ENCODE assay signal across 8 cellular contexts in the genomic region with DNA sequence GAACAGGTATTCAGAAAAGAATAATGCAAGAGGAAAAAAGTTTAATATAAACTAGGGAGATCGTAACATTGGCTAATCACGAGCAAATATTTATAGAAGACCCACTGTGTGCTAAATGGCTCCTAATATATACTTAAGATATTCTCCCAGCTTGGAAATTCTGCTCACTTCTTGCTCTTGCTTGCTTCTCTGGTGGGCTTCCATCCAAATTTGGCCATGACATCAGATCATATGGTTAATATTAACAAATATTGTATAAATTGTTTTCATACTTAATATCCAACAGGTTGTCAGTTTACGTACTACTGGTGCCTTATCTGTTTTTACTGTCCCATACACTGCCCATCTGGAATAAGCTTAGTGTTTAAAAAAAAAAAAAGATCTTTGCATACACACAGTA. TPM values are rescaled to one million over a fixed set of nuclear protein-coding genes. Genes with fewer than 3 reads are reported as not detected.
DNase-seq lines count a peak whose midpoint lies in the region; ATAC-seq, FAIRE-seq and TF ChIP-seq lines count a peak whose summit lies in the region.

No MANE protein-coding gene starts in this region.

- intact Hi-C loops in Caco-2 (cut with micrococcal nuclease; ENCODE audit: unreplicated experiment) = loop anchor here (10.0 kb wide), 1 partner anchor 382 kb away; a partner anchor contains a TSS
- intact Hi-C loops in OCI-LY7 (cut with micrococcal nuclease; ENCODE audit: unreplicated experiment) = loop anchor here (10.0 kb wide), 1 partner anchor 968 kb away; no protein-coding TSS in a partner anchor
- intact Hi-C loops in endothelial cell of umbilical vein (cut with micrococcal nuclease) = loop anchor here (10.0 kb wide), 2 partner anchors 382 to 492 kb away; a partner anchor contains a TSS
- intact Hi-C loops in ovary (cut with DNase I) = loop anchor here in 2 of 4 donors (10.0 kb wide), 2 partner anchors 138 to 1728 kb away; a partner anchor contains a TSS

- no peaks in the 10 kb centered on the region for H3K27me3 ChIP-seq in Caco-2 (replicated peaks; ENCODE audit: control insufficient read depth, insufficient read depth, low read length)
- no peaks in the 10 kb centered on the region for H3K27me3 ChIP-seq in endothelial cell of umbilical vein (ENCODE audit: control insufficient read depth in 2 of 2, insufficient read depth in 2 of 2, low read length in 2 of 2)
- H3K27me3 ChIP-seq in ovary = no peaks in the 10 kb centered on the region

- H3K9me3 ChIP-seq in Caco-2 = no peaks in the 10 kb centered on the region
- H3K9me3 ChIP-seq in OCI-LY7 (ENCODE audit: low read length) = no peaks in the 10 kb centered on the region
- no peaks in the 10 kb centered on the region for H3K9me3 ChIP-seq in endothelial cell of umbilical vein (replicated peaks; ENCODE audit: control insufficient read depth, insufficient read depth, low read length)
- no peaks in the 10 kb centered on the region for H3K9me3 ChIP-seq in ovary

- TF ChIP-seq CTCF in Caco-2 (IDR thresholded peaks at IDR 0.05; ENCODE audit: insufficient read depth in 1 of 2, low read depth in 1 of 2, low read length in 1 of 2, severe bottlenecking in 1 of 2, unreplicated experiment in 1 of 2) (no peak), OCI-LY7 (conservative IDR thresholded peaks at IDR 0.05; ENCODE audit: low read length) (no peak), endothelial cell of umbilical vein (IDR thresholded peaks at IDR 0.05; ENCODE audit: extremely low read depth in 1 of 2, insufficient read depth in 1 of 2, low read depth in 1 of 2, low read length in 2 of 2) (no peak), ovary (IDR thresholded peaks at IDR 0.05) (no peak)

- no peaks in the 10 kb centered on the region for H3K9me2 ChIP-seq in OCI-LY7 (ENCODE audit: insufficient read depth, low read length)

- H3K27ac Mint-ChIP-seq in Caco-2 (ENCODE audit: unreplicated experiment) = peak overlapping the region; percentile 100

- peaks cover 28% of the 10 kb centered on the region for H3K4me1 Mint-ChIP-seq in Caco-2 (ENCODE audit: low read depth, unreplicated experiment)

- no peaks in the 10 kb centered on the region for H3K9me3 Mint-ChIP-seq in Caco-2 (ENCODE audit: unreplicated experiment)

- H3K4me3 Mint-ChIP-seq in Caco-2 (ENCODE audit: unreplicated experiment) = peak overlapping the region; percentile 97

- H4K20me1 ChIP-seq in OCI-LY7 (ENCODE audit: insufficient read depth, low read length) (peaks cover 20% of the 10 kb centered on the region; the same call in 1 of the 2 replicates), endothelial cell of umbilical vein (replicated peaks; ENCODE audit: control insufficient read depth, extremely low read depth, insufficient read depth, low read length) (no peaks in the 10 kb centered on the region)

- H3K4me3 ChIP-seq in Caco-2 (ENCODE audit: low read depth, low read length) = peak overlapping the region; percentile 95
- peak overlapping the region; percentile 88 for H3K4me3 ChIP-seq in OCI-LY7 (ENCODE audit: low read depth, low read length, poor library complexity, severe bottlenecking)
- H3K4me3 ChIP-seq in endothelial cell of umbilical vein (replicated peaks in 1 of 3; ENCODE audit: insufficient read depth in 1 of 3, low read depth in 1 of 3, low read length in 3 of 3) = peak overlapping the region; percentile 36 to 85 (median 80)
- H3K4me3 ChIP-seq in ovary = peak overlapping the region; percentile 91

- H3K27me3 Mint-ChIP-seq in Caco-2 (ENCODE audit: insufficient read depth, unreplicated experiment) = no peaks in the 10 kb centered on the region

- CTCF ChIA-PET in Caco-2 (lab: Charles Lee) = interaction anchor here (0.7 to 1.4 kb wide), 3 partner anchors 134 to 231 kb away, joined by 3 to 9 read pairs (median 3); no protein-coding TSS in a partner anchor
- CTCF ChIA-PET in OCI-LY7 (lab: Charles Lee; ENCODE audit: unreplicated experiment) = interaction anchor here (1.2 to 1.4 kb wide), 3 partner anchors 26 to 206 kb away, joined by 3 to 8 read pairs (median 3); no protein-coding TSS in a partner anchor
- CTCF ChIA-PET in endothelial cell of umbilical vein (lab: Charles Lee) = interaction anchor here (0.7 to 4.1 kb wide), 7 partner anchors 14 to 206 kb away, joined by 3 to 49 read pairs (median 10); no protein-coding TSS in a partner anchor

- dilution Hi-C loops in endothelial cell of umbilical vein (cut with MboI; ENCODE audit: extremely low pct_ligation_motif_present, low sequenced_read_pairs) = no loop called here

- no peak for FAIRE-seq in endothelial cell of umbilical vein (lab: Jason Lieb, UNC)

- TF ChIP-seq EP300 in ovary (IDR thresholded peaks at IDR 0.05) = no peak

- DNase-seq in Caco-2 (no peak), OCI-LY7 (ENCODE audit: low spot score) (no peak), endothelial cell of umbilical vein (ENCODE audit: low read depth, low spot score) (no peak), ovary (no peak), dedifferentiated amniotic fluid mesenchymal stem cell (ENCODE audit: extremely low spot score) (no peak), NCI-H128 (lab: John Stamatoyannopoulos, UW; ENCODE audit: unreplicated experiment) (no peak)
- no peak for DNase-seq in stimulated activated CD4-positive, alpha-beta T cell treated with anti-CD3 and anti-CD28 coated beads, Interleukin-4, amount 100 ng/mL, for 24 hours

- peak overlapping the region; percentile 94 for H3K27ac ChIP-seq in OCI-LY7 (ENCODE audit: low read depth, low read length, poor library complexity, severe bottlenecking)
- H3K27ac ChIP-seq in endothelial cell of umbilical vein (ENCODE audit: insufficient read depth, low read depth, low read length) = peak overlapping the region; percentile 30
- H3K27ac ChIP-seq in ovary = peak overlapping the region in 1 of 2 donors; percentile 98

- H3K9me1 ChIP-seq in endothelial cell of umbilical vein (replicated peaks; ENCODE audit: control insufficient read depth, extremely low read depth, insufficient read depth, low read length) = no peaks in the 10 kb centered on the region

- H3K36me3 ChIP-seq in Caco-2 (ENCODE audit: control insufficient read depth, insufficient read depth, low read length) (peaks cover 2% of the 10 kb centered on the region; the same call in 1 of the 2 replicates), OCI-LY7 (ENCODE audit: insufficient read depth, low read length) (peaks cover 59% of the 10 kb centered on the region), endothelial cell of umbilical vein (ENCODE audit: control insufficient read depth in 2 of 2, extremely low read depth in 1 of 2, insufficient read depth in 2 of 2, low read length in 2 of 2) (peaks cover 2 to 13% of the 10 kb centered on the region in 2 experiments), ovary (no peaks in the 10 kb centered on the region)

- H3K4me1 ChIP-seq in Caco-2 (peaks cover 42% of the 10 kb centered on the region), OCI-LY7 (ENCODE audit: insufficient read depth, low read length, poor library complexity, severe bottlenecking) (peaks cover 73% of the 10 kb centered on the region), endothelial cell of umbilical vein (ENCODE audit: control insufficient read depth, extremely low read depth, insufficient read depth, low read length) (peaks cover 23% of the 10 kb centered on the region), ovary (ENCODE audit: insufficient read depth) (peaks cover 4% of the 10 kb centered on the region)

- WGBS in ovary, 3 donors = 9 to 16% (median 10%) methylated on average over 3 of the region's 3 CpGs

- peaks cover 75% of the 10 kb centered on the region for H3K36me3 Mint-ChIP-seq in Caco-2 (ENCODE audit: insufficient read depth, unreplicated experiment)

- POLR2A ChIA-PET in Caco-2 (lab: Charles Lee) = interaction anchor here (0.5 to 1.3 kb wide), 3 partner anchors 25 to 220 kb away, joined by 3 to 4 read pairs (median 3); a partner anchor contains a TSS
- POLR2A ChIA-PET in OCI-LY7 (lab: Charles Lee) = interaction anchor here (0.6 to 5.8 kb wide), 19 partner anchors 9 to 209 kb away, joined by 3 to 83 read pairs (median 3); a partner anchor contains a TSS
- POLR2A ChIA-PET in endothelial cell of umbilical vein (lab: Charles Lee) = interaction anchor here (3.8 kb wide), 1 partner anchor 27 kb away, joined by 26 read pairs; a partner anchor contains a TSS

- peak overlapping the region; percentile 90 for H3K9ac ChIP-seq in endothelial cell of umbilical vein (replicated peaks; ENCODE audit: extremely low read depth, insufficient read depth, low read length)

- BruUV-seq in Caco-2 (replicated peaks; lab: Mats Ljungman, UMichigan) (no TSS peak), OCI-LY7 (replicated peaks; lab: Mats Ljungman, UMichigan) (TSS peak; percentile 12), endothelial cell of umbilical vein (replicated peaks; lab: Mats Ljungman, UMichigan) (no TSS peak)

- no peak for ATAC-seq in HG02973 (IDR thresholded peaks at IDR 0.05; ENCODE audit: unreplicated experiment)

- H2AFZ ChIP-seq in OCI-LY7 (ENCODE audit: low read length) = no peak overlapping the region
- no peak overlapping the region for H2AFZ ChIP-seq in endothelial cell of umbilical vein (ENCODE audit: low read depth, low read length)

- H3K79me2 ChIP-seq in OCI-LY7 (ENCODE audit: insufficient read depth, low read depth, low read length) (peaks cover 60% of the 10 kb centered on the region), endothelial cell of umbilical vein (ENCODE audit: control insufficient read depth, insufficient read depth, low read length) (peaks cover 54% of the 10 kb centered on the region)

- H3K4me2 ChIP-seq in OCI-LY7 (ENCODE audit: low read length) = peak overlapping the region; percentile 85
- H3K4me2 ChIP-seq in endothelial cell of umbilical vein (ENCODE audit: insufficient read depth, low read length) = peak overlapping the region; percentile 95

- TF ChIP-seq POLR2A in endothelial cell of umbilical vein (IDR thresholded peaks at IDR 0.05; ENCODE audit: low read depth, low read length) = no peak
- TF ChIP-seq POLR2A in ovary (IDR thresholded peaks at IDR 0.05) = no peak

RNA-seq across cellular contexts. Expression of a gene that starts 1.1 kb away (rescaled TPM):
- total RNA-seq in Caco-2 (2022) (68.0 and 79.3 TPM in 2 replicates), OCI-LY7 (2022) (26.3 and 28.3 TPM in 2 replicates), endothelial cell of umbilical vein (30.2 and 37.0 TPM in 2 replicates), ovary (10 to 100 TPM; 25.2 to 40.0 (median 35.8) TPM)
- total RNA-seq in OCI-LY7 (2014; rRNA removed; shearing (Covaris generic)) = 12.7 and 12.9 TPM in 2 replicates
- polyA plus RNA-seq in endothelial cell of umbilical vein (9.1 and 17.1 TPM in 2 replicates), ovary (100 to 1,000 TPM in 1 of 2 donors, 10 to 100 TPM in 1; 37.7 to 107 TPM)
- polyA plus RNA-seq in endothelial cell of umbilical vein (2011; cell fraction: cytosol; rRNA removed) = 18.6 and 19.5 TPM in 2 replicates
- polyA plus RNA-seq in endothelial cell of umbilical vein (2011; cell fraction: nucleus; rRNA removed) = 14.0 and 18.6 TPM in 2 replicates
- polyA plus RNA-seq in endothelial cell of umbilical vein (2012) = 21.4 and 57.5 TPM in 2 replicates
- polyA minus RNA-seq in endothelial cell of umbilical vein = 4.4 and 5.0 TPM in 2 replicates
- 8.1 TPM for polyA minus RNA-seq in endothelial cell of umbilical vein (2011; cell fraction: cytosol; rRNA and poly(A)+ RNA removed)
- polyA minus RNA-seq in endothelial cell of umbilical vein (2011; cell fraction: nucleus; rRNA and poly(A)+ RNA removed) = 14.3 and 18.8 TPM in 2 replicates

RNA-seq across cellular contexts. Expression of a gene that starts 27.7 kb away (rescaled TPM):
- total RNA-seq in Caco-2 (2022) (478 and 482 TPM in 2 replicates), OCI-LY7 (2022) (610 and 650 TPM in 2 replicates), endothelial cell of umbilical vein (398 and 417 TPM in 2 replicates), ovary (100 to 1,000 TPM; 269 to 408 (median 314) TPM)
- 426 and 592 TPM in 2 replicates for total RNA-seq in OCI-LY7 (2014; rRNA removed; shearing (Covaris generic))
- polyA plus RNA-seq in endothelial cell of umbilical vein (45.9 and 68.7 TPM in 2 replicates), ovary (100 to 1,000 TPM; 163 to 377 TPM)
- polyA plus RNA-seq in endothelial cell of umbilical vein (2011; cell fraction: cytosol; rRNA removed) = 136 and 154 TPM in 2 replicates
- 137 and 210 TPM in 2 replicates for polyA plus RNA-seq in endothelial cell of umbilical vein (2011; cell fraction: nucleus; rRNA removed)
- 231 and 310 TPM in 2 replicates for polyA plus RNA-seq in endothelial cell of umbilical vein (2012)
- 253 and 258 TPM in 2 replicates for polyA minus RNA-seq in endothelial cell of umbilical vein
- polyA minus RNA-seq in endothelial cell of umbilical vein (2011; cell fraction: cytosol; rRNA and poly(A)+ RNA removed) = 227 TPM
- polyA minus RNA-seq in endothelial cell of umbilical vein (2011; cell fraction: nucleus; rRNA and poly(A)+ RNA removed) = 100 and 154 TPM in 2 replicates
